8 cellular contexts compared by ENCODE assay signal in genomic region chr13:20159646-20160345, GRCh38. TPM values are rescaled to one million over a fixed set of nuclear protein-coding genes. Genes with fewer than 3 reads are reported as not detected.
DNase-seq lines count a peak whose midpoint lies in the region; ATAC-seq and TF ChIP-seq lines count a peak whose summit lies in the region.
"Had no signal": no experiment of that assay in that cellular context is flagged by ENCODE, and none has a peak within 500 bp of the region (broad histone marks: within the 10 kb centered on the region; RNA-seq: fewer than 3 reads in every experiment).

No MANE protein-coding gene starts in this region.

- DNase-seq in DND-41, result no peak
- DNase-seq in adipocyte (ENCODE audit: low read depth), result peak; percentile 46
- DNase-seq in natural killer cell, result no peak
- no peak for DNase-seq in HuH-7 (ENCODE audit: low spot score)
- DNase-seq: NCI-H510A treated with DMSO at 0.1 percent for 48 hours had no signal

- H3K4me3 Mint-ChIP-seq in natural killer cell, result peak overlapping the region; percentile 83

- no peak overlapping the region for H3K27ac Mint-ChIP-seq in natural killer cell

- H3K27ac ChIP-seq in DND-41 (ENCODE audit: low read length) (no peak overlapping the region), HUES64 (ENCODE audit: low read depth, low read length) (no peak overlapping the region)

- H3K79me2 ChIP-seq in DND-41 (ENCODE audit: insufficient read depth, low read length), result no peaks in the 10 kb centered on the region

- H3K27me3 ChIP-seq in DND-41 (ENCODE audit: insufficient read depth, low read length, poor library complexity) (peaks cover 44% of the 10 kb centered on the region), HUES64 (ENCODE audit: insufficient read depth, low read length) (peaks cover 68% of the 10 kb centered on the region), adipocyte (replicated peaks; ENCODE audit: control insufficient read depth, insufficient read depth, low read length) (peaks cover 16% of the 10 kb centered on the region)

- H3K36me3 Mint-ChIP-seq in natural killer cell, result no peaks in the 10 kb centered on the region

- H3K9me3 ChIP-seq in DND-41 (ENCODE audit: insufficient read depth, low read length, severe bottlenecking) (no peaks in the 10 kb centered on the region), HUES64 (ENCODE audit: insufficient read depth, low read depth, low read length) (no peaks in the 10 kb centered on the region), adipocyte (ENCODE audit: control insufficient read depth, low read length) (no peaks in the 10 kb centered on the region)

- H3K9ac ChIP-seq in DND-41 (ENCODE audit: low read depth, low read length) (no peak overlapping the region), HUES64 (ENCODE audit: low read depth, low read length) (no peak overlapping the region), adipocyte (ENCODE audit: low read length) (no peak overlapping the region)

- H3K4me2 ChIP-seq in DND-41 (ENCODE audit: insufficient read depth, low read length), result peak overlapping the region; percentile 46

- no peaks in the 10 kb centered on the region for H3K9me3 Mint-ChIP-seq in natural killer cell

- H4K20me1 ChIP-seq in DND-41 (ENCODE audit: insufficient read depth, low read length), result no peaks in the 10 kb centered on the region

- ATAC-seq in DND-41 (ENCODE audit: insufficient read depth, low read depth), result no peak
- ATAC-seq in natural killer cell, result no peak
- ATAC-seq in GM21723 (IDR thresholded peaks at IDR 0.05; ENCODE audit: unreplicated experiment), result no peak
- no peak for ATAC-seq in GM21390 (IDR thresholded peaks at IDR 0.05; ENCODE audit: unreplicated experiment)

- intact Hi-C loops in natural killer cell (cut with micrococcal nuclease), result no loop called here

- H3K4me1 Mint-ChIP-seq in natural killer cell, result peaks cover 4 to 13% of the 10 kb centered on the region in 2 donors

- no peak overlapping the region for H2AFZ ChIP-seq in DND-41 (ENCODE audit: low read depth, low read length)

- 27% methylated on average over 18 of the region's 18 CpGs for WGBS in HUES64

- peaks cover 33 to 41% of the 10 kb centered on the region in 2 donors for H3K27me3 Mint-ChIP-seq in natural killer cell (ENCODE audit: low read depth in 2 of 2)

- no peaks in the 10 kb centered on the region for H3K36me3 ChIP-seq in DND-41 (ENCODE audit: insufficient read depth, low read length)
- H3K36me3 ChIP-seq in HUES64 (ENCODE audit: insufficient read depth, low read length), result no peaks in the 10 kb centered on the region
- H3K36me3 ChIP-seq in adipocyte (ENCODE audit: control insufficient read depth, insufficient read depth, low read length, severe bottlenecking), result no peaks in the 10 kb centered on the region

- H3K4me3 ChIP-seq in DND-41 (ENCODE audit: low read depth in 1 of 2, low read length in 2 of 2) (no peak overlapping the region), HUES64 (ENCODE audit: low read length) (peak overlapping the region; percentile 59), adipocyte (ENCODE audit: low read length) (peak overlapping the region; percentile 72)

- TF ChIP-seq CTCF in DND-41 (IDR thresholded peaks at IDR 0.05; ENCODE audit: borderline replicate concordance, extremely low read depth, low read length, poor library complexity, severe bottlenecking) (no peak), natural killer cell (IDR thresholded peaks at IDR 0.05) (no peak)

- H3K4me1 ChIP-seq in DND-41 (ENCODE audit: insufficient read depth, low read length) (peaks cover 15% of the 10 kb centered on the region; the same call in 1 of the 2 replicates), HUES64 (ENCODE audit: insufficient read depth, low read length) (0 out of 2 replicates have a peak, but pooled peaks cover 4% of the 10 kb centered on the region), adipocyte (ENCODE audit: control insufficient read depth, insufficient read depth, low read length) (peaks cover 9% of the 10 kb centered on the region)

RNA-seq across cellular contexts. Expression of gene GJA3, which starts 1.1 kb away (rescaled TPM):
- polyA plus RNA-seq in HUES64 (2013, experiment 1 of 2), result 0.10 TPM
- polyA plus RNA-seq in HUES64 (2013, experiment 2 of 2), result 0.19 TPM
- under 1 TPM in 1 of 3 donors, not detected in 2; 0.18 TPM for total RNA-seq in natural killer cell

RNA-seq across cellular contexts. Expression of gene GJB2, which starts 32.9 kb away (rescaled TPM):
- polyA plus RNA-seq in HUES64 (2013, experiment 1 of 2), result 0.15 TPM
- not detected for polyA plus RNA-seq in HUES64 (2013, experiment 2 of 2)
- total RNA-seq in natural killer cell, result under 1 TPM in 1 of 3 donors, not detected in 2; 0.40 TPM

Comparison
In these comparisons a context has a peak if more than half of its experiments do, and no peak if none do; other contexts are left out.
1. H3K4me3 ChIP-seq: peak in HUES64 (single experiment) and adipocyte (single experiment); none in DND-41 (0 of 2).